ENCODE assay signal across 11 cellular contexts in genomic region chr10:14617850-14618249, GRCh38.
DNase-seq lines count a peak whose midpoint lies in the region; ATAC-seq and TF ChIP-seq lines count a peak whose summit lies in the region.
"Had no signal": no experiment of that assay in that cellular context is flagged by ENCODE, and none has a peak within 500 bp of the region (broad histone marks: within the 10 kb centered on the region; RNA-seq: fewer than 3 reads in every experiment).

No MANE protein-coding gene starts in this region.

- DNase-seq in Right ventricle myocardium superior (no peak), cardiac septum (ENCODE audit: low spot score) (no peak), RKO (ENCODE audit: low spot score) (peak; percentile 34), fibroblast of the aortic adventitia (ENCODE audit: low read depth) (peak; percentile 51), upper lobe of right lung (no peak), HK-2 (ENCODE audit: unreplicated experiment) (no peak), GM13977 (ENCODE audit: low spot score) (no peak)
- DNase-seq: effector CD8-positive, alpha-beta T cell; NCI-H510A treated with DMSO at 0.1 percent for 48 hours; retina had no signal

- TF ChIP-seq CTCF in fibroblast of the aortic adventitia (IDR thresholded peaks at IDR 0.05; ENCODE audit: insufficient read depth, low read length) (peak; percentile 28), upper lobe of right lung (IDR thresholded peaks at IDR 0.05) (peak; percentile 27), GM13977 (IDR thresholded peaks at IDR 0.05; ENCODE audit: extremely low read depth, insufficient read depth, missing control alignments) (no peak)

- no peak overlapping the region for H3K4me3 ChIP-seq in fibroblast of the aortic adventitia (ENCODE audit: low read depth, low read length)
- no peak overlapping the region for H3K4me3 ChIP-seq in upper lobe of right lung

- intact Hi-C loops in Right ventricle myocardium superior (cut with DNase I) (no loop called here), cardiac septum (cut with DNase I) (no loop called here), upper lobe of right lung (cut with DNase I) (no loop called here)

- H3K27me3 ChIP-seq in upper lobe of right lung = no peaks in the 10 kb centered on the region

- H3K4me1 ChIP-seq in upper lobe of right lung = peaks cover 13% of the 10 kb centered on the region

- no peak overlapping the region for H3K27ac ChIP-seq in upper lobe of right lung

- peak; percentile 46 for ATAC-seq in Right ventricle myocardium superior (ENCODE audit: poor library complexity)
- ATAC-seq in upper lobe of right lung = peak; percentile 88
- no peak for ATAC-seq in GM21381 (IDR thresholded peaks at IDR 0.05; ENCODE audit: unreplicated experiment)

- no peaks in the 10 kb centered on the region for H3K36me3 ChIP-seq in upper lobe of right lung

- no peaks in the 10 kb centered on the region for H3K9me3 ChIP-seq in upper lobe of right lung

- in situ Hi-C loops in GM13977 (cut with MboI; ENCODE audit: low pct_unique_long_range_greater_than_20kb, low sequenced_read_pairs, unreplicated experiment) = no loop called here

Comparison
In these comparisons a context has a peak if more than half of its experiments do, and no peak if none do; other contexts are left out.
1. DNase-seq: peak in RKO (single experiment) and fibroblast of the aortic adventitia (single experiment); none in Right ventricle myocardium superior (single experiment), cardiac septum (single experiment), upper lobe of right lung (single experiment), HK-2 (single experiment) and GM13977 (single experiment).